Comparison of ENCODE assay signal across 1 cellular context in genomic region chr14:67166450-67166853, GRCh38.
TF ChIP-seq lines count a peak whose summit lies in the region.

No MANE protein-coding gene starts in this region.

TF ChIP-seq in HEK293, 187 proteins besides CTCF, POLR2A, EP300 and RAD21 (continued from another document):
- TF ChIP-seq REST (tag by site-specific recombination; IDR thresholded peaks at IDR 0.05) (no peak), ZNF146 (tag by site-specific recombination; IDR thresholded peaks at IDR 0.05) (no peak), FEZF1 (tag by site-specific recombination; IDR thresholded peaks at IDR 0.05) (no peak)
